In the genomic region with DNA sequence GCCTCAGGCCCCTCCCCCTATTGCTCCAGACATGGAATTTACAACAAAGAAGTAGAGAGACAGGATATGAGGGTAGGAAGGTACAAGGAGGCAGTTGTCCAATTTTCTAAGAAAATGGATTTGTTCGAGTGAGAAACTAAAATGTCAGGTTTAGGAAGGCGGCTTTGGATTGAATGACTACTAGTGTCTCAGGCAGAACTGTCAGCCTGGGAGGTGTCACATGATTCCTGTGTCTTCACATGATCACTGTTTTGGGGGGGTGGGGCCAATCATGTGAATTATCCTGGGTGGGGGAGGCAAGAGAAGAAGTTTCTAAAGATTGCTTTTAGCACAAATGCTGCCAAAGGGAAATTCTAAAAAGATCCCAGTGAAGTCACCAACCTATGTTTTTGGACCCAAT, we compare ENCODE assay signal across 10 cellular contexts. TPM values are rescaled to one million over a fixed set of nuclear protein-coding genes. Genes with fewer than 3 reads are reported as not detected.
DNase-seq lines count a peak whose midpoint lies in the region; ATAC-seq and TF ChIP-seq lines count a peak whose summit lies in the region.
"Had no signal": no experiment of that assay in that cellular context is flagged by ENCODE, and none has a peak within 500 bp of the region (broad histone marks: within the 10 kb centered on the region; RNA-seq: fewer than 3 reads in every experiment).

No MANE protein-coding gene starts in this region.

- TF ChIP-seq POLR2A in adrenal gland (IDR thresholded peaks at IDR 0.05) = no peak

- peak overlapping the region; percentile 26 to 99 (median 69) for H3K27ac ChIP-seq in adrenal gland

- DNase-seq in adrenal gland (peak in 4 of 7 donors; percentile 45 to 57 (median 54)), iris pigment epithelial cell (ENCODE audit: low read depth) (peak; percentile 17), superior temporal gyrus (ENCODE audit: extremely low spot score) (peak; percentile 58), inferior parietal cortex (ENCODE audit: extremely low spot score) (no peak)
- DNase-seq: HCEC 1CT had no signal

- H3K27me3 ChIP-seq in adrenal gland = no peaks in the 10 kb centered on the region

- no peaks in the 10 kb centered on the region for H3K36me3 ChIP-seq in adrenal gland (replicated peaks in 1 of 2)

- no peak overlapping the region for H3K4me3 ChIP-seq in adrenal gland

- 62 to 75% (median 66%) methylated on average over 2 of the region's 2 CpGs for WGBS in adrenal gland, 4 donors

- intact Hi-C loops in adrenal gland (cut with DNase I) = loop anchor here in 1 of 2 donors (10.0 kb wide), 1 partner anchor 47 kb away; no protein-coding TSS in a partner anchor

- ATAC-seq in HG02642 (IDR thresholded peaks at IDR 0.05; ENCODE audit: poor library complexity, unreplicated experiment) (peak; percentile 5), HG03342 (IDR thresholded peaks at IDR 0.05; ENCODE audit: unreplicated experiment) (no peak), HG03571 (IDR thresholded peaks at IDR 0.05; ENCODE audit: unreplicated experiment) (no peak), HG03097 (IDR thresholded peaks at IDR 0.05; ENCODE audit: low FRiP score, unreplicated experiment) (no peak)

- no peak for TF ChIP-seq CTCF in adrenal gland (IDR thresholded peaks at IDR 0.05)

- H3K9me3 ChIP-seq in adrenal gland (replicated peaks in 1 of 3) = no peaks in the 10 kb centered on the region

- peaks cover 12 to 61% of the 10 kb centered on the region in 2 donors for H3K4me1 ChIP-seq in adrenal gland (replicated peaks in 1 of 2)

RNA-seq across cellular contexts. Expression of a gene that starts 2.3 kb away (rescaled TPM):
- total RNA-seq in adrenal gland = 100 to 1,000 TPM in 1 of 8 donors, 10 to 100 TPM in 7; 48.9 to 102 (median 73.1) TPM
- 10 to 100 TPM; 32.3 to 81.8 (median 40.4) TPM for polyA plus RNA-seq in adrenal gland
- total RNA-seq: T-helper 2 cell treated with Interferon-gamma antibody and Interleukin-4, amounts not matched to agents 100 ng/mL and 5 ng/mL, for 36 hours had no signal
